In genomic region chr5:59212596-59212995, GRCh38 we compare ENCODE assay signal across 16 cellular contexts.
DNase-seq lines count a peak whose midpoint lies in the region; FAIRE-seq and TF ChIP-seq lines count a peak whose summit lies in the region.
"Had no signal": no experiment of that assay in that cellular context is flagged by ENCODE, and none has a peak within 500 bp of the region (broad histone marks: within the 10 kb centered on the region; RNA-seq: fewer than 3 reads in every experiment).

No MANE protein-coding gene starts in this region.

- H3K36me3 ChIP-seq in breast epithelium (no peaks in the 10 kb centered on the region), bronchial epithelial cell (ENCODE audit: control insufficient read depth, insufficient read depth, low read length) (no peaks in the 10 kb centered on the region), left ventricle myocardium inferior (peaks cover 10% of the 10 kb centered on the region)
- H3K36me3 ChIP-seq: BLaER1 had no signal

- no peak overlapping the region for H3K4me3 Mint-ChIP-seq in MCF 10A (ENCODE audit: unreplicated experiment)
- H3K4me3 Mint-ChIP-seq: CD14-positive monocyte; CD4-positive, alpha-beta memory T cell had no signal

- H3K27me3 Mint-ChIP-seq in MCF 10A (ENCODE audit: insufficient read depth, unreplicated experiment), result no peaks in the 10 kb centered on the region

- no peaks in the 10 kb centered on the region for H3K27me3 ChIP-seq in breast epithelium
- H3K27me3 ChIP-seq in bronchial epithelial cell (ENCODE audit: control insufficient read depth, insufficient read depth, low read length), result no peaks in the 10 kb centered on the region
- no peaks in the 10 kb centered on the region for H3K27me3 ChIP-seq in left ventricle myocardium inferior (ENCODE audit: low read depth)
- H3K27me3 ChIP-seq: BLaER1 had no signal

- TF ChIP-seq POLR2A in breast epithelium (IDR thresholded peaks at IDR 0.05), result no peak

- DNase-seq in MCF 10A (ENCODE audit: unreplicated experiment) (no peak), breast epithelium (ENCODE audit: low spot score in 2 of 2) (no peak), bronchial epithelial cell (ENCODE audit: low read depth) (peak; percentile 48), putamen (ENCODE audit: low spot score) (no peak), left ventricle myocardium inferior (no peak)
- DNase-seq in activated naive CD4-positive, alpha-beta T cell treated with Interleukin-2 at 50 U/mL for 16 hours, result no peak
- DNase-seq: Calu3; CD4-positive, alpha-beta memory T cell; DMS79 treated with DMSO at 0.1 percent for 48 hours; GF-D8; GOT3; H7 had no signal

- H3K4me1 Mint-ChIP-seq in MCF 10A (ENCODE audit: insufficient read depth, unreplicated experiment), result peaks cover 33% of the 10 kb centered on the region
- H3K4me1 Mint-ChIP-seq: CD14-positive monocyte; CD4-positive, alpha-beta memory T cell had no signal

- H3K36me3 Mint-ChIP-seq in MCF 10A (ENCODE audit: insufficient read depth, unreplicated experiment), result peaks cover 18% of the 10 kb centered on the region
- H3K36me3 Mint-ChIP-seq: CD4-positive, alpha-beta memory T cell had no signal

- no peak overlapping the region for H3K27ac ChIP-seq in breast epithelium
- no peak overlapping the region for H3K27ac ChIP-seq in left ventricle myocardium inferior (replicated peaks)
- H3K27ac ChIP-seq: 22Rv1, BLaER1 had no signal

- no peak overlapping the region for H3K4me3 ChIP-seq in breast epithelium
- no peak overlapping the region for H3K4me3 ChIP-seq in bronchial epithelial cell (ENCODE audit: low read depth, low read length)
- H3K4me3 ChIP-seq in left ventricle myocardium inferior, result no peak overlapping the region
- H3K4me3 ChIP-seq: BLaER1 had no signal

- H3K4me1 ChIP-seq in breast epithelium, result no peaks in the 10 kb centered on the region
- peaks cover 12% of the 10 kb centered on the region for H3K4me1 ChIP-seq in left ventricle myocardium inferior
- H3K4me1 ChIP-seq: BLaER1 had no signal

- CTCF ChIA-PET in MCF 10A (lab: Yijun Ruan, JAX), result interaction anchor here (0.7 to 5.0 kb wide), 5 partner anchors 21 to 168 kb away, joined by 3 to 28 read pairs (median 6); no protein-coding TSS in a partner anchor

- intact Hi-C loops in MCF 10A (cut with micrococcal nuclease), result no loop called here
- intact Hi-C loops in breast epithelium (cut with DNase I; ENCODE audit: low total_unique reads), result no loop called here
- intact Hi-C loops in left ventricle myocardium inferior (cut with micrococcal nuclease), result no loop called here

- peaks cover 7% of the 10 kb centered on the region for H3K9me3 Mint-ChIP-seq in MCF 10A (ENCODE audit: unreplicated experiment)
- H3K9me3 Mint-ChIP-seq: CD14-positive monocyte had no signal

- TF ChIP-seq CTCF in MCF 10A (IDR thresholded peaks at IDR 0.05; ENCODE audit: unreplicated experiment), result no peak
- TF ChIP-seq CTCF in breast epithelium (IDR thresholded peaks at IDR 0.05), result no peak
- no peak for TF ChIP-seq CTCF in bronchial epithelial cell (IDR thresholded peaks at IDR 0.05; ENCODE audit: insufficient read depth, low read length, severe bottlenecking)
- TF ChIP-seq CTCF in left ventricle myocardium inferior (IDR thresholded peaks at IDR 0.05; ENCODE audit: borderline replicate concordance), result no peak

- H3K27ac Mint-ChIP-seq in MCF 10A (ENCODE audit: low read depth, unreplicated experiment), result peak overlapping the region; percentile 8
- H3K27ac Mint-ChIP-seq: CD14-positive monocyte; CD4-positive, alpha-beta memory T cell had no signal

- no peak for FAIRE-seq in bronchial epithelial cell (lab: Jason Lieb, UNC)
- peak; percentile 65 for FAIRE-seq in islet of Langerhans (lab: Jason Lieb, UNC)

- POLR2A ChIA-PET in MCF 10A (lab: Yijun Ruan, JAX), result interaction anchor here (0.6 to 1.6 kb wide), 2 partner anchors 57 to 63 kb away, joined by 3 to 4 read pairs; no protein-coding TSS in a partner anchor

- BruUV-seq in MCF 10A (replicated peaks; lab: Mats Ljungman, UMichigan), result no TSS peak

- H3K9me3 ChIP-seq in breast epithelium (no peaks in the 10 kb centered on the region), left ventricle myocardium inferior (replicated peaks) (no peaks in the 10 kb centered on the region)
- H3K9me3 ChIP-seq: BLaER1 had no signal
